ENCODE assay signal across 1 cellular context in the genomic region with DNA sequence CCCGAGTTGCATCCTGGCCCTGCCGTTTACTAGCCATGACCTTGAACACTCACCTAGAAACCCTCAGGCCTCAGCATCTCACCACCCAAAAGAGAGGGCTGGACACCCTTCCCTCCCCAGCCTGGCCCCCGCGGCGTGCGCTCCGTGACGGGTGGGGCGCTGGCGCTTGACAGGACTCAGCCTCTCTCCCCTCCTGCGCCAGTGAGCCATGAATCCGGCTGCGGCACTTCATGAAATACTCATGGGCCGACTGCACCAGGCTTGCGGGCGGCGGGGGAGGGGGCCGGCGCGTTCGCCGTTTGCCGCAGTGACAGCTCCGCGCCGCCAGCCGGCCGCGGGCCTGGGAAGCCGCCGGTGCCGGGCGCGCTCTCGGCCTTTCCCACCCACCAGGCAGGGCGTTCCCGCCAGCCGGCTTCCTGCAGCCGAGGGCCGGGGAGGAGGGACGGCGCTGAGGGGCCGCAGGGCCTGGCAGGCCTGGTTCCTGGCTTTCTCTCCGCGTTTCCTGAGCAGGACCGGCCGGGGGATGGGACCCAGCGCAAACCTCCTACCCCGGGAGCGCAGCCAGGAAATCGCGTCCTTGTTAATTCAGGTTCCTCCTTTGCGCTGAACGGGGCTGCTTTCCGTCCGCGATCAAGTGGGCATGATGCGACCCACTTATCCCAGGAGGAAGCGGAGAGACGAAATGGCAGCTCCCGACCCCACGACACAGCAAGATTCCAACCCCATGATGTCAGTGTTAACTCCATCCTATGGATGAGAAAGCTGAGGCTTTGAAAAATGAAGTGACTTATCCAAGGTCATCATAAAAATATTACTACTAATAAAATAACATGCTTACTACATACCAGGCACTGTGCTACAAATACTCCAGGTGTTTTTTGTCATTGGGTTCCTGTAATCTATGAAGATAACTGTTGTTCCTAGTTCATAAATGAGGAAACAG.
TF ChIP-seq lines count a peak whose summit lies in the region.

No MANE protein-coding gene starts in this region.

TF ChIP-seq in GM12878, 131 proteins besides CTCF, POLR2A, EP300 and RAD21 (continued from another document):
- no peak for TF ChIP-seq PRDM15 (CRISPR knock-in tag; IDR thresholded peaks at IDR 0.05)
- TF ChIP-seq ELK1 (IDR thresholded peaks at IDR 0.05; ENCODE audit: low read depth, low read length): no peak
- TF ChIP-seq MTA2 (IDR thresholded peaks at IDR 0.05; ENCODE audit: low read depth): no peak
- TF ChIP-seq ASH2L (IDR thresholded peaks at IDR 0.05; ENCODE audit: borderline replicate concordance, low read depth): no peak
- no peak for TF ChIP-seq MYC (IDR thresholded peaks at IDR 0.05; ENCODE audit: insufficient read depth, insufficient read length, insufficient replicate concordance, low read length, severe bottlenecking)
- TF ChIP-seq ZNF217 (IDR thresholded peaks at IDR 0.05): 0 out of 2 replicates have a peak, but pooled peaks have one; percentile 35
- TF ChIP-seq TCF12 (IDR thresholded peaks at IDR 0.05; ENCODE audit: low read depth, low read length): no peak
TF ChIP-seq in GM12878: peak in this region for 31.
